Comparison of ENCODE assay signal across 27 cellular contexts in genomic region chr20:18802012-18802634, GRCh38. TPM values are rescaled to one million over a fixed set of nuclear protein-coding genes. Genes with fewer than 3 reads are reported as not detected.
DNase-seq lines count a peak whose midpoint lies in the region; ATAC-seq, FAIRE-seq and TF ChIP-seq lines count a peak whose summit lies in the region.
"Had no signal": no experiment of that assay in that cellular context is flagged by ENCODE, and none has a peak within 500 bp of the region (broad histone marks: within the 10 kb centered on the region; RNA-seq: fewer than 3 reads in every experiment).

No MANE protein-coding gene starts in this region.

- H3K27ac ChIP-seq in HepG2 (ENCODE audit: extremely low read length, insufficient read depth, low read length) (no peak overlapping the region), right lobe of liver (no peak overlapping the region), caudate nucleus (ENCODE audit: low read depth, low read length) (no peak overlapping the region)
- H3K27ac ChIP-seq: C4-2B, RWPE1, transverse colon had no signal

- H3K9me3 ChIP-seq in HepG2 (ENCODE audit: low read length) (no peaks in the 10 kb centered on the region), right lobe of liver (no peaks in the 10 kb centered on the region)
- H3K9me3 ChIP-seq: HAP-1, transverse colon had no signal

- no peak; the same call in 2 of the 3 replicates for ATAC-seq in HepG2
- no peak for ATAC-seq in right lobe of liver
- ATAC-seq in GM21737 (IDR thresholded peaks at IDR 0.05; ENCODE audit: unreplicated experiment), result peak; percentile 58
- ATAC-seq in HG03342 (IDR thresholded peaks at IDR 0.05; ENCODE audit: unreplicated experiment), result peak; percentile 76
- ATAC-seq in HG03442 (IDR thresholded peaks at IDR 0.05; ENCODE audit: unreplicated experiment), result no peak
- no peak for ATAC-seq in GM21619 (IDR thresholded peaks at IDR 0.05; ENCODE audit: unreplicated experiment)
- ATAC-seq: stimulated activated effector memory CD8-positive, alpha-beta T cell treated with anti-CD3 and anti-CD28 coated beads, Interleukin-12 subunit alpha, Interleukin-12 subunit beta, amount 100 ng/mL, for 72 hours; T-cell; WTC11 had no signal

- intact Hi-C loops in HepG2 (cut with micrococcal nuclease; ENCODE audit: unreplicated experiment), result no loop called here
- intact Hi-C loops in right lobe of liver (cut with DNase I), result no loop called here

- H3K4me1 ChIP-seq in HepG2 (ENCODE audit: insufficient read depth, low read length) (no peaks in the 10 kb centered on the region), right lobe of liver (no peaks in the 10 kb centered on the region)
- H3K4me1 ChIP-seq: HAP-1, transverse colon had no signal

- no peak for TF ChIP-seq CTCF in HepG2 (CRISPR knock-in tag; IDR thresholded peaks at IDR 0.05)
- no peak for TF ChIP-seq CTCF in right lobe of liver (IDR thresholded peaks at IDR 0.05)

- no peak for TF ChIP-seq RAD21 in HepG2 (CRISPR knock-in tag; IDR thresholded peaks at IDR 0.05)

- H3K36me3 ChIP-seq in HepG2 (replicated peaks in 1 of 2; ENCODE audit: control insufficient read depth in 1 of 2, insufficient read depth in 2 of 2, low read length in 2 of 2) (no peaks in the 10 kb centered on the region), right lobe of liver (no peaks in the 10 kb centered on the region)
- H3K36me3 ChIP-seq: HAP-1, transverse colon had no signal

- WGBS in HepG2 (ENCODE audit: low lambda C conversion rate), result 2% methylated on average over 7 of the region's 7 CpGs
- 53% methylated on average over 7 of the region's 7 CpGs for WGBS in right lobe of liver (ENCODE audit: insufficient coverage, low coverage, low lambda C conversion rate, missing lambda C conversion rate)

- no peak overlapping the region for H3K9ac ChIP-seq in HepG2 (ENCODE audit: insufficient read depth, low read depth, low read length)

- TF ChIP-seq POLR2A in HepG2 (IDR thresholded peaks at IDR 0.05; ENCODE audit: insufficient read depth in 1 of 2, low read depth in 2 of 2, low read length in 2 of 2) (no peak), right lobe of liver (IDR thresholded peaks at IDR 0.05) (no peak), H54 (IDR thresholded peaks at IDR 0.05; ENCODE audit: low read depth, low read length) (no peak)

- H2AFZ ChIP-seq in HepG2 (ENCODE audit: low read length), result no peak overlapping the region

- H3K4me2 ChIP-seq in HepG2 (ENCODE audit: low read depth, low read length), result no peak overlapping the region

- in situ Hi-C loops in HepG2 (cut with HindIII; ENCODE audit: extremely low pct_ligation_motif_present, low pct_unique_long_range_greater_than_20kb), result no loop called here

- no peaks in the 10 kb centered on the region for H3K27me3 ChIP-seq in HepG2 (ENCODE audit: control insufficient read depth in 1 of 2, insufficient read depth in 2 of 2, low read length in 2 of 2)
- H3K27me3 ChIP-seq in right lobe of liver, result no peaks in the 10 kb centered on the region
- H3K27me3 ChIP-seq: transverse colon had no signal

- BruUV-seq in HepG2 (replicated peaks; lab: Mats Ljungman, UMichigan), result no TSS peak

- H3K4me3 ChIP-seq in HepG2 (replicated peaks in 1 of 3; ENCODE audit: insufficient read depth in 1 of 3, low read depth in 2 of 3, low read length in 3 of 3) (no peak overlapping the region), right lobe of liver (no peak overlapping the region)
- H3K4me3 ChIP-seq: HAP-1, transverse colon had no signal

- no peaks in the 10 kb centered on the region for H3K79me2 ChIP-seq in HepG2 (ENCODE audit: insufficient read depth, low read length)

- POLR2A ChIA-PET in HepG2 (lab: Yijun Ruan, JAX), result no interaction called here

- FAIRE-seq in HepG2 (lab: Jason Lieb, UNC) (no peak), H54 (lab: Jason Lieb, UNC) (no peak)
- FAIRE-seq: endothelial cell of umbilical vein had no signal

- DNase-seq in HepG2 (ENCODE audit: low spot score), result no peak
- no peak for DNase-seq in right lobe of liver
- DNase-seq in caudate nucleus (lab: John Stamatoyannopoulos, UW), result no peak
- no peak for DNase-seq in H54 (ENCODE audit: insufficient read length, low spot score)
- DNase-seq: activated effector memory CD4-positive, alpha-beta T cell treated with Interleukin-2 at 50 U/mL for 16 hours; amniotic stem cell; DMS53; foreskin melanocyte; IMR-90; MV-4-11; NCI-H69; T-cell; transverse colon had no signal

- CTCF ChIA-PET in HepG2 (lab: Yijun Ruan, JAX; ENCODE audit: low intra/inter-chr PET ratio, low total read pairs), result no interaction called here

- no peaks in the 10 kb centered on the region for H4K20me1 ChIP-seq in HepG2 (ENCODE audit: insufficient read depth, low read length)

- TF ChIP-seq EP300 in HepG2 (IDR thresholded peaks at IDR 0.05; ENCODE audit: low read depth in 2 of 2, low read length in 2 of 2) (no peak), HepG2 (CRISPR knock-in tag; IDR thresholded peaks at IDR 0.05; ENCODE audit: borderline replicate concordance) (no peak)

TF ChIP-seq in HepG2, 621 proteins besides CTCF, POLR2A, EP300 and RAD21:
- TF ChIP-seq MNT (IDR thresholded peaks at IDR 0.05) (peak; percentile 77), ZNF124 (CRISPR knock-in tag; IDR thresholded peaks at IDR 0.05) (no peak), FOXA3 (CRISPR knock-in tag; IDR thresholded peaks at IDR 0.05) (no peak), ZNF276 (CRISPR knock-in tag; IDR thresholded peaks at IDR 0.05; ENCODE audit: low read depth) (no peak)

RNA-seq across cellular contexts. Expression of gene SCP2D1, which starts 11.5 kb away (rescaled TPM):
- not detected in 2 replicates for total RNA-seq in HepG2 (2016; rRNA removed; fragmentation: Illumina TruSeq; extraction: Trizol)
- total RNA-seq in HepG2 (2016; cell fraction: cytosol; rRNA removed; fragmentation: Illumina TruSeq; extraction: Trizol; ENCODE audit: low read depth), result not detected in 2 replicates
- not detected in 2 replicates for total RNA-seq in HepG2 (2016; cell fraction: insoluble cytoplasmic fraction; rRNA removed; fragmentation: Illumina TruSeq; extraction: Trizol)
- not detected in 2 replicates for total RNA-seq in HepG2 (2016; cell fraction: membrane; rRNA removed; fragmentation: Illumina TruSeq; extraction: Trizol)
- total RNA-seq in HepG2 (2016; cell fraction: nucleus; rRNA removed; fragmentation: Illumina TruSeq; extraction: Trizol), result not detected in 2 replicates
- polyA plus RNA-seq in HepG2 (2011; rRNA removed), result not detected in 2 replicates
- not detected in 2 replicates for polyA plus RNA-seq in HepG2 (2011; cell fraction: cytosol; rRNA removed)
- polyA plus RNA-seq in HepG2 (2011; cell fraction: nucleus; rRNA removed), result not detected in 2 replicates
- not detected in 2 replicates for polyA plus RNA-seq in HepG2 (2012)
- polyA plus RNA-seq in HepG2 (2016; cell fraction: cytosol; fragmentation: Illumina TruSeq; extraction: Trizol; ENCODE audit: low read depth), result not detected in 2 replicates
- not detected in 2 replicates for polyA plus RNA-seq in HepG2 (2016; cell fraction: insoluble cytoplasmic fraction; fragmentation: Illumina TruSeq; extraction: Trizol; ENCODE audit: low read depth)
- not detected in 2 replicates for polyA plus RNA-seq in HepG2 (2016; cell fraction: membrane; fragmentation: Illumina TruSeq; extraction: Trizol; ENCODE audit: low read depth)
- not detected in 2 replicates for polyA plus RNA-seq in HepG2 (2016; cell fraction: nucleus; fragmentation: Illumina TruSeq; extraction: Trizol; ENCODE audit: insufficient read depth, low read depth)
- not detected in 2 replicates for polyA minus RNA-seq in HepG2 (2011; rRNA and poly(A)+ RNA removed; ENCODE audit: low replicate concordance)
- not detected in 2 replicates for polyA minus RNA-seq in HepG2 (2011; cell fraction: cytosol; rRNA and poly(A)+ RNA removed)
- not detected in 2 replicates for polyA minus RNA-seq in HepG2 (2011; cell fraction: nucleus; rRNA and poly(A)+ RNA removed)
- not detected for total RNA-seq in right lobe of liver
- total RNA-seq: A172; activated CD8-positive, alpha-beta memory T cell treated with anti-CD3 and anti-CD28 coated beads for 36 hours; endothelial cell of umbilical vein; IMR-90; liver; posterior vena cava; T-cell; transverse colon; WTC11 had no signal
- polyA plus RNA-seq: endothelial cell of umbilical vein, IMR-90, liver had no signal

Comparison
In these comparisons a context has a peak if more than half of its experiments do, and no peak if none do; other contexts are left out.
1. ATAC-seq: peak in GM21737 (single experiment) and HG03342 (single experiment); none in HepG2 (single experiment), right lobe of liver (0 of 4), HG03442 (single experiment) and GM21619 (single experiment).